Comparison of ENCODE assay signal across 12 cellular contexts in genomic region chr17:50123649-50124349, GRCh38. TPM values are rescaled to one million over a fixed set of nuclear protein-coding genes. Genes with fewer than 3 reads are reported as not detected.
DNase-seq lines count a peak whose midpoint lies in the region; ATAC-seq, FAIRE-seq and TF ChIP-seq lines count a peak whose summit lies in the region.
"Had no signal": no experiment of that assay in that cellular context is flagged by ENCODE, and none has a peak within 500 bp of the region (broad histone marks: within the 10 kb centered on the region; RNA-seq: fewer than 3 reads in every experiment).

No MANE protein-coding gene starts in this region.

- H3K27ac Mint-ChIP-seq in naive thymus-derived CD8-positive, alpha-beta T cell = peak overlapping the region in 1 of 10 donors; percentile 61
- H3K27ac Mint-ChIP-seq: natural killer cell had no signal

- TF ChIP-seq POLR2A in adrenal gland (IDR thresholded peaks at IDR 0.05) = no peak
- TF ChIP-seq POLR2A in spleen (IDR thresholded peaks at IDR 0.05) = no peak
- TF ChIP-seq POLR2A in erythroblast (IDR thresholded peaks at IDR 0.05; ENCODE audit: low read length) = no peak

- H3K36me3 ChIP-seq in adrenal gland (replicated peaks in 1 of 2) (no peaks in the 10 kb centered on the region), kidney (ENCODE audit: control insufficient read depth in 1 of 2, insufficient read depth in 2 of 2, low read length in 2 of 2) (no peaks in the 10 kb centered on the region), spleen (no peaks in the 10 kb centered on the region)

- DNase-seq in NCI-H146 (lab: John Stamatoyannopoulos, UW) (peak; percentile 27), NCI-H146 treated with DMSO at 0.1 percent for 48 hours (lab: John Stamatoyannopoulos, UW; ENCODE audit: unreplicated experiment) (no peak), adrenal gland (peak in 2 of 7 donors; percentile 14 to 22), kidney (no peak), spleen (no peak), inferior parietal cortex (ENCODE audit: extremely low spot score) (no peak), erythroblast (lab: John Stamatoyannopoulos, UW) (no peak)
- no peak for DNase-seq in naive thymus-derived CD8-positive, alpha-beta T cell
- DNase-seq: activated naive CD4-positive, alpha-beta T cell; natural killer cell; NCI-H1930 had no signal

- intact Hi-C loops in adrenal gland (cut with DNase I) = no loop called here
- intact Hi-C loops in kidney (cut with DNase I) = no loop called here
- intact Hi-C loops in spleen (cut with DNase I; ENCODE audit: low total_unique reads) = no loop called here

- no peaks in the 10 kb centered on the region for H3K9me3 Mint-ChIP-seq in naive thymus-derived CD8-positive, alpha-beta T cell
- H3K9me3 Mint-ChIP-seq: natural killer cell had no signal

- peaks cover 0 to 8% of the 10 kb centered on the region in 2 donors for H3K4me1 ChIP-seq in adrenal gland (replicated peaks in 1 of 2)
- H3K4me1 ChIP-seq in kidney (ENCODE audit: control insufficient read depth in 1 of 2, insufficient read depth in 1 of 2, low read depth in 1 of 2, low read length in 2 of 2) = peaks cover 0 to 21% of the 10 kb centered on the region in 2 donors
- peaks cover 8 to 30% (median 22%) of the 10 kb centered on the region in 6 donors for H3K4me1 ChIP-seq in spleen

- H3K4me3 Mint-ChIP-seq in naive thymus-derived CD8-positive, alpha-beta T cell = no peak overlapping the region
- H3K4me3 Mint-ChIP-seq: natural killer cell had no signal

- peaks cover 0 to 2% (median 0%) of the 10 kb centered on the region in 3 donors for H3K36me3 Mint-ChIP-seq in naive thymus-derived CD8-positive, alpha-beta T cell
- H3K36me3 Mint-ChIP-seq: natural killer cell had no signal

- H3K27ac ChIP-seq in adrenal gland (peak overlapping the region in 3 of 5 donors; percentile 5 to 58 (median 10)), kidney (ENCODE audit: low read depth in 2 of 2, low read length in 2 of 2) (peak overlapping the region; percentile 36 to 68), spleen (peak overlapping the region in 7 of 8 donors; percentile 9 to 70 (median 54))

- H3K27me3 Mint-ChIP-seq in naive thymus-derived CD8-positive, alpha-beta T cell = peaks cover 13 to 49% (median 29%) of the 10 kb centered on the region in 5 donors

- POLR2A ChIA-PET in naive thymus-derived CD8-positive, alpha-beta T cell (lab: Charles Lee) = interaction anchor here (1.1 kb wide), 1 partner anchor 15 kb away, joined by 3 read pairs; no protein-coding TSS in a partner anchor

- peak overlapping the region; percentile 3 to 17 for H3K9ac ChIP-seq in kidney (ENCODE audit: low read length in 2 of 2)

- H3K27me3 ChIP-seq in adrenal gland (no peaks in the 10 kb centered on the region), spleen (replicated peaks in 1 of 7) (peaks cover 0 to 27% (median 7%) of the 10 kb centered on the region in 7 donors)

- H3K9me3 ChIP-seq in adrenal gland (replicated peaks in 1 of 3) (no peaks in the 10 kb centered on the region), kidney (ENCODE audit: control insufficient read depth in 1 of 2, low read length in 2 of 2) (no peaks in the 10 kb centered on the region), spleen (no peaks in the 10 kb centered on the region)

- TF ChIP-seq CTCF in adrenal gland (IDR thresholded peaks at IDR 0.05) (no peak), kidney (IDR thresholded peaks at IDR 0.05; ENCODE audit: borderline replicate concordance, extremely low read depth, insufficient read depth) (no peak), spleen (IDR thresholded peaks at IDR 0.05 in 8 of 11, conservative IDR thresholded peaks at IDR 0.05 in 3 of 11) (no peak)

- peaks cover 4 to 13% (median 11%) of the 10 kb centered on the region in 4 donors for H3K4me1 Mint-ChIP-seq in naive thymus-derived CD8-positive, alpha-beta T cell

- no peak for ATAC-seq in naive thymus-derived CD8-positive, alpha-beta T cell
- ATAC-seq: natural killer cell had no signal

- FAIRE-seq in kidney (lab: Jason Lieb, UNC) = no peak
- FAIRE-seq: endometrium had no signal

- H3K4me3 ChIP-seq in adrenal gland = no peak overlapping the region
- H3K4me3 ChIP-seq in kidney (ENCODE audit: low read length in 2 of 2) = no peak overlapping the region
- H3K4me3 ChIP-seq in spleen = no peak overlapping the region

- WGBS in adrenal gland, 4 donors = 47 to 62% (median 54%) methylated on average over 12 of the region's 12 CpGs
- 54 to 77% (median 72%) methylated on average over 12 of the region's 12 CpGs for WGBS in spleen, 5 donors

RNA-seq across cellular contexts. Expression of gene SAMD14, which starts 6.2 kb away (rescaled TPM):
- 10 to 100 TPM in 1 of 8 donors, 1 to 10 TPM in 7; 1.3 to 12.6 (median 4.0) TPM for total RNA-seq in adrenal gland
- polyA plus RNA-seq in adrenal gland = 10 to 100 TPM in 1 of 3 donors, 1 to 10 TPM in 2; 1.1 to 11.0 (median 3.0) TPM
- 5.0 TPM for total RNA-seq in kidney
- 3.7 TPM for polyA plus RNA-seq in kidney (ENCODE audit: insufficient read depth, low read depth, low replicate concordance)
- 1 to 10 TPM; 1.2 to 7.5 (median 4.1) TPM for total RNA-seq in spleen
- polyA plus RNA-seq in spleen = 1 to 10 TPM; 1.1 to 1.9 (median 1.1) TPM
- total RNA-seq in naive thymus-derived CD8-positive, alpha-beta T cell = under 1 TPM in 1 of 2 experiments, not detected in 1; 0.30 TPM
- polyA plus RNA-seq in naive thymus-derived CD8-positive, alpha-beta T cell = not detected

RNA-seq across cellular contexts. Expression of gene PPP1R9B, which starts 26.7 kb away (rescaled TPM):
- total RNA-seq in adrenal gland (10 to 100 TPM; 43.9 to 87.0 (median 62.0) TPM), kidney (64.4 TPM), spleen (100 to 1,000 TPM in 4 of 7 donors, 10 to 100 TPM in 3; 54.1 to 136 (median 112) TPM)
- polyA plus RNA-seq in adrenal gland (100 to 1,000 TPM in 1 of 3 donors, 10 to 100 TPM in 2; 21.8 to 128 (median 27.2) TPM), kidney (ENCODE audit: insufficient read depth, low read depth, low replicate concordance) (17.1 TPM), spleen (100 to 1,000 TPM in 1 of 3 donors, 10 to 100 TPM in 2; 30.0 to 105 (median 40.9) TPM)
- total RNA-seq in naive thymus-derived CD8-positive, alpha-beta T cell = 10 to 100 TPM; 82.8 to 83.6 TPM
- polyA plus RNA-seq in naive thymus-derived CD8-positive, alpha-beta T cell = under 1 TPM; 0.29 to 0.84 (median 0.67) TPM

RNA-seq across cellular contexts. Expression of gene PDK2, which starts 28.6 kb away (rescaled TPM):
- total RNA-seq in adrenal gland (100 to 1,000 TPM in 7 of 8 donors, 10 to 100 TPM in 1; 98.9 to 225 (median 137) TPM), kidney (41.9 TPM), spleen (10 to 100 TPM; 22.9 to 41.5 (median 26.1) TPM)
- polyA plus RNA-seq in adrenal gland (100 to 1,000 TPM in 1 of 3 donors, 10 to 100 TPM in 2; 48.5 to 110 (median 59.7) TPM), kidney (ENCODE audit: insufficient read depth, low read depth, low replicate concordance) (121 TPM), spleen (10 to 100 TPM in 1 of 3 donors, 1 to 10 TPM in 2; 8.7 to 16.9 (median 9.5) TPM)
- 10 to 100 TPM; 44.4 to 45.3 TPM for total RNA-seq in naive thymus-derived CD8-positive, alpha-beta T cell
- polyA plus RNA-seq in naive thymus-derived CD8-positive, alpha-beta T cell = 10 to 100 TPM; 27.9 to 47.4 (median 40.4) TPM

RNA-seq across cellular contexts. Expression of gene SGCA, which starts 42.0 kb away (rescaled TPM):
- total RNA-seq in adrenal gland (1 to 10 TPM in 3 of 8 donors, under 1 TPM in 2, not detected in 3; 0.28 to 3.0 (median 1.2) TPM), kidney (4.2 TPM), spleen (1 to 10 TPM in 6 of 7 donors, not detected in 1; 1.2 to 4.7 (median 2.7) TPM)
- polyA plus RNA-seq in adrenal gland (1 to 10 TPM in 2 of 3 donors, not detected in 1; 5.2 to 5.5 TPM), kidney (ENCODE audit: insufficient read depth, low read depth, low replicate concordance) (5.5 TPM), spleen (1 to 10 TPM; 3.7 to 5.9 (median 5.7) TPM)
- not detected for total RNA-seq in naive thymus-derived CD8-positive, alpha-beta T cell
- under 1 TPM in 1 of 3 donors, not detected in 2; 0.71 TPM for polyA plus RNA-seq in naive thymus-derived CD8-positive, alpha-beta T cell
- total RNA-seq: natural killer cell had no signal
